ENCODE assay signal across 8 cellular contexts in genomic region chr17:4161560-4162221, GRCh38. TPM values are rescaled to one million over a fixed set of nuclear protein-coding genes. Genes with fewer than 3 reads are reported as not detected.
DNase-seq lines count a peak whose midpoint lies in the region; FAIRE-seq and TF ChIP-seq lines count a peak whose summit lies in the region.
"Had no signal": no experiment of that assay in that cellular context is flagged by ENCODE, and none has a peak within 500 bp of the region (broad histone marks: within the 10 kb centered on the region; RNA-seq: fewer than 3 reads in every experiment).

No MANE protein-coding gene starts in this region.

- WGBS in esophagus muscularis mucosa: 81% methylated on average over 8 of the region's 8 CpGs

- FAIRE-seq in GM12892 (lab: Jason Lieb, UNC): no peak
- FAIRE-seq: TTC549 had no signal

- POLR2A ChIA-PET in HEK293 (lab: Yijun Ruan, JAX): interaction anchor here (0.5 to 3.8 kb wide), 3 partner anchors 16 to 33 kb away, joined by 6 to 61 read pairs (median 10); partner anchors contain the start of genes CYB5D2 and ZZEF1

- H3K9me3 ChIP-seq in HEK293 (ENCODE audit: control insufficient read depth, insufficient read depth, low read depth, low read length) (no peaks in the 10 kb centered on the region), SJSA1 (replicated peaks) (no peaks in the 10 kb centered on the region), esophagus muscularis mucosa (no peaks in the 10 kb centered on the region), skeletal muscle tissue (ENCODE audit: control insufficient read depth in 3 of 3, low read length in 3 of 3) (no peaks in the 10 kb centered on the region)

- CTCF ChIA-PET in HEK293 (lab: Yijun Ruan, JAX): interaction anchor here (0.7 to 1.6 kb wide), 4 partner anchors 16 to 344 kb away, joined by 3 to 6 read pairs (median 3); no protein-coding TSS in a partner anchor

- H3K4me1 ChIP-seq in HEK293 (ENCODE audit: control insufficient read depth, insufficient read depth, low read length) (peaks cover 16% of the 10 kb centered on the region), SJSA1 (replicated peaks) (peaks cover 28% of the 10 kb centered on the region), esophagus muscularis mucosa (peaks cover 6 to 35% (median 21%) of the 10 kb centered on the region in 4 donors), skeletal muscle tissue (ENCODE audit: control insufficient read depth in 3 of 3, insufficient read depth in 3 of 3, low read length in 3 of 3) (peaks cover 7 to 16% (median 10%) of the 10 kb centered on the region in 3 donors)

- H3K27me3 ChIP-seq in SJSA1 (replicated peaks): no peaks in the 10 kb centered on the region
- H3K27me3 ChIP-seq in esophagus muscularis mucosa: no peaks in the 10 kb centered on the region
- H3K27me3 ChIP-seq in skeletal muscle tissue (ENCODE audit: control insufficient read depth in 3 of 3, insufficient read depth in 3 of 3, low read length in 3 of 3): no peaks in the 10 kb centered on the region

- peak in 1 of 2 experiments; percentile 22 for DNase-seq in SJSA1 (ENCODE audit: low read depth in 1 of 2, low spot score in 2 of 2)
- no peak for DNase-seq in esophagus muscularis mucosa (ENCODE audit: extremely low spot score)
- DNase-seq in NCI-H1105 treated with DMSO at 0.1 percent for 48 hours (lab: John Stamatoyannopoulos, UW): no peak
- DNase-seq in ureter (ENCODE audit: low spot score): no peak
- DNase-seq in GM12892 (ENCODE audit: insufficient read length): no peak

- intact Hi-C loops in esophagus muscularis mucosa (cut with DNase I): no loop called here

- TF ChIP-seq EP300 in esophagus muscularis mucosa (IDR thresholded peaks at IDR 0.05): no peak

- peak overlapping the region in 1 of 3 donors; percentile 54 for H3K9ac ChIP-seq in skeletal muscle tissue (ENCODE audit: low read depth in 1 of 3, low read length in 3 of 3)

- TF ChIP-seq POLR2A in esophagus muscularis mucosa (IDR thresholded peaks at IDR 0.05; ENCODE audit: low read depth): no peak
- TF ChIP-seq POLR2A in GM12892 (IDR thresholded peaks at IDR 0.05; ENCODE audit: low read depth, low read length): no peak

- peaks cover 7 to 59% of the 10 kb centered on the region in 2 experiments for H3K36me3 ChIP-seq in HEK293 (ENCODE audit: control insufficient read depth in 2 of 2, insufficient read depth in 1 of 2, low read length in 2 of 2)
- H3K36me3 ChIP-seq in SJSA1: peaks cover 20% of the 10 kb centered on the region
- peaks cover 24 to 86% (median 39%) of the 10 kb centered on the region in 4 donors for H3K36me3 ChIP-seq in esophagus muscularis mucosa
- H3K36me3 ChIP-seq in skeletal muscle tissue (ENCODE audit: control insufficient read depth in 3 of 3, insufficient read depth in 3 of 3, low read length in 3 of 3): peaks cover 30 to 36% (median 35%) of the 10 kb centered on the region in 3 donors

- H3K27ac ChIP-seq in HEK293 (ENCODE audit: extremely low read depth, low read depth, low read length) (peak overlapping the region; percentile 51), SJSA1 (peak overlapping the region; percentile 28; the same call in 1 of the 2 replicates), esophagus muscularis mucosa (replicated peaks in 1 of 4) (peak overlapping the region in 3 of 4 donors; percentile 6 to 57 (median 47)), skeletal muscle tissue (ENCODE audit: low read depth, low read length) (peak overlapping the region; percentile 46)

- H3K4me3 ChIP-seq in HEK293 (ENCODE audit: low read depth, low read length) (no peak overlapping the region), SJSA1 (no peak overlapping the region), esophagus muscularis mucosa (no peak overlapping the region), skeletal muscle tissue (ENCODE audit: low read length in 3 of 3) (no peak overlapping the region)

- TF ChIP-seq CTCF in HEK293 (tag by site-specific recombination; IDR thresholded peaks at IDR 0.05) (no peak), esophagus muscularis mucosa (IDR thresholded peaks at IDR 0.05) (no peak)

TF ChIP-seq in HEK293, 187 proteins besides CTCF, POLR2A, EP300 and RAD21 (continues in another document):
- TF ChIP-seq ZBTB11 (tag by site-specific recombination; conservative IDR thresholded peaks at IDR 0.05; ENCODE audit: low read depth) (no peak), SP3 (tag by site-specific recombination; IDR thresholded peaks at IDR 0.05) (no peak), ZNF398 (tag by site-specific recombination; IDR thresholded peaks at IDR 0.05) (0 out of 2 replicates have a peak, but pooled peaks have one; percentile 4), ZNF521 (tag by site-specific recombination; IDR thresholded peaks at IDR 0.05) (no peak), ZNF558 (tag by site-specific recombination; IDR thresholded peaks at IDR 0.05) (no peak), PRDM1 (tag by site-specific recombination; IDR thresholded peaks at IDR 0.05) (peak; percentile 35; the same call in 1 of the 2 replicates), ZNF660 (tag by site-specific recombination; IDR thresholded peaks at IDR 0.05) (no peak), ZBTB20 (tag by site-specific recombination; IDR thresholded peaks at IDR 0.05) (0 out of 2 replicates have a peak, but pooled peaks have one; percentile 21), ZNF664 (tag by site-specific recombination; IDR thresholded peaks at IDR 0.05) (no peak), ZNF76 (tag by site-specific recombination; IDR thresholded peaks at IDR 0.05; ENCODE audit: borderline replicate concordance, low read depth) (no peak)

RNA-seq across cellular contexts. Expression of gene CYB5D2, which starts 18.7 kb away (rescaled TPM):
- total RNA-seq in SJSA1 (2014; rRNA removed; shearing (Covaris generic)): 13.6 and 17.4 TPM in 2 replicates
- total RNA-seq in esophagus muscularis mucosa: 10 to 100 TPM; 15.6 to 39.5 (median 24.4) TPM
- 11.0 TPM for total RNA-seq in skeletal muscle tissue
- 26.7 TPM for total RNA-seq in ureter
- 7.7 TPM for polyA plus RNA-seq in GM12892 (2012; ENCODE audit: missing spikeins)

RNA-seq across cellular contexts. Expression of gene ZZEF1, which starts 18.9 kb away (rescaled TPM):
- 18.4 and 18.7 TPM in 2 replicates for total RNA-seq in SJSA1 (2014; rRNA removed; shearing (Covaris generic))
- 100 to 1,000 TPM in 1 of 4 donors, 10 to 100 TPM in 3; 57.8 to 100 (median 80.9) TPM for total RNA-seq in esophagus muscularis mucosa
- 30.3 TPM for total RNA-seq in skeletal muscle tissue
- total RNA-seq in ureter: 98.2 TPM
- polyA plus RNA-seq in GM12892 (2012; ENCODE audit: missing spikeins): 17.7 TPM
